Comparison of ENCODE assay signal across 34 cellular contexts in the genomic region with DNA sequence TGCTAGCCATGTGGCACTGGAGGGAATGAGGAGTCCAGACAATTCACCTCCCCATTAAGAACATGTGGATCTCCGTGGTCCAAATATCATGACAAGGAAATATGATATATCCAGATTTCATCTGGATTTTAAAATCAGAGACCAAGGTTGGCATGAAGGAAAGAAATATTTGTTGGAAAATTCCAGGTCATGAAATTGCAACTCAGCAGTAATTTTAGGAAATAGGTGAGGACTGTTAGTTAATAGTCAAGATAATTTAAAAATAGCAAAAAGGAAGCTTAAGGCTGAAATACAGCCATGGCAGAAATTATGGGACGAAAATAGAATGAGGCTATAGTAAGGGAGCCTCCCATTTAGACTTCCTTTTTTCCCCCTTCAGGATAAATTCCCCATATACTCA. TPM values are rescaled to one million over a fixed set of nuclear protein-coding genes. Genes with fewer than 3 reads are reported as not detected.
"Had no signal": no experiment of that assay in that cellular context is flagged by ENCODE, and none has a peak within 500 bp of the region (broad histone marks: within the 10 kb centered on the region; RNA-seq: fewer than 3 reads in every experiment).

No MANE protein-coding gene starts in this region.

- H3K4me3 ChIP-seq: colonic mucosa, esophagus squamous epithelium, gastrocnemius medialis, heart right ventricle, left lung, lower lobe of right lung, mucosa of descending colon had no signal

- FAIRE-seq: islet of Langerhans, keratinocyte had no signal

- H3K9me3 Mint-ChIP-seq: dendritic cell treated with granulocyte-macrophage colony-stimulating factor and Interleukin-4, amounts not matched to agents 40 ng/mL and 50 ng/mL, for 4 days; endodermal cell; mesothelial cell of epicardium had no signal

- H3K4me1 ChIP-seq: colonic mucosa, esophagus squamous epithelium, gastrocnemius medialis, heart right ventricle, left lung, lower lobe of right lung had no signal

- H3K36me3 Mint-ChIP-seq: mesothelial cell of epicardium, naive B cell had no signal

- ATAC-seq: effector memory CD8-positive, alpha-beta T cell; esophagus mucosa; gastrocnemius medialis; heart right ventricle; left cardiac atrium; left lung; left ventricle myocardium superior; lower lobe of right lung; mucosa of descending colon had no signal

- DNase-seq: colonic mucosa; cortex of kidney; effector CD8-positive, alpha-beta T cell; effector memory CD8-positive, alpha-beta T cell; endodermal cell; erythroblast; esophagus squamous epithelium; foreskin fibroblast; foreskin melanocyte; gastrocnemius medialis; glutamatergic neuron; head of caudate nucleus; heart right ventricle; hippocampal formation; left cardiac atrium; left lung; left ventricle myocardium superior; lower lobe of right lung; mesenchymal stem cell; mucosa of descending colon; naive B cell had no signal

- H3K4me3 Mint-ChIP-seq: dendritic cell treated with granulocyte-macrophage colony-stimulating factor and Interleukin-4, amounts not matched to agents 40 ng/mL and 50 ng/mL, for 4 days; effector memory CD8-positive, alpha-beta T cell; endodermal cell; mesothelial cell of epicardium; naive B cell had no signal

- H3K36me3 ChIP-seq: colonic mucosa, esophagus squamous epithelium, gastrocnemius medialis, heart right ventricle, left lung, lower lobe of right lung had no signal

- H3K27me3 Mint-ChIP-seq: dendritic cell treated with granulocyte-macrophage colony-stimulating factor and Interleukin-4, amounts not matched to agents 40 ng/mL and 50 ng/mL, for 4 days; effector memory CD8-positive, alpha-beta T cell; naive B cell had no signal

- H3K27ac ChIP-seq: colonic mucosa, epithelial cell of prostate, esophagus squamous epithelium, gastrocnemius medialis, heart right ventricle, left lung, lower lobe of right lung had no signal

- H3K27me3 ChIP-seq: colonic mucosa, esophagus squamous epithelium, gastrocnemius medialis, left lung had no signal

- H3K27ac Mint-ChIP-seq: dendritic cell treated with granulocyte-macrophage colony-stimulating factor and Interleukin-4, amounts not matched to agents 40 ng/mL and 50 ng/mL, for 4 days; effector memory CD8-positive, alpha-beta T cell; endodermal cell; mesothelial cell of epicardium; naive B cell had no signal

- H3K4me1 Mint-ChIP-seq: mesothelial cell of epicardium, naive B cell had no signal

- H3K9me3 ChIP-seq: colonic mucosa, esophagus squamous epithelium, gastrocnemius medialis, heart right ventricle, left lung, lower lobe of right lung, mucosa of descending colon had no signal

RNA-seq across cellular contexts. Expression of gene DEFB114, which starts 26.9 kb away (rescaled TPM):
- total RNA-seq: colonic mucosa, dermis microvascular lymphatic vessel endothelial cell, endodermal cell, esophagus mucosa, esophagus squamous epithelium, gastrocnemius medialis, glomerular endothelial cell, heart right ventricle, kidney epithelial cell, left cardiac atrium, left lung, left ventricle myocardium superior, lower leg skin, lower lobe of right lung, lung microvascular endothelial cell, mesenteric fat pad, mesothelial cell of epicardium, mucosa of descending colon, myocyte had no signal
- polyA plus RNA-seq: heart right ventricle, keratinocyte had no signal

RNA-seq across cellular contexts. Expression of gene DEFB113, which starts 32.4 kb away (rescaled TPM):
- total RNA-seq: colonic mucosa, dermis microvascular lymphatic vessel endothelial cell, endodermal cell, esophagus mucosa, esophagus squamous epithelium, gastrocnemius medialis, glomerular endothelial cell, heart right ventricle, kidney epithelial cell, left cardiac atrium, left lung, left ventricle myocardium superior, lower leg skin, lower lobe of right lung, lung microvascular endothelial cell, mesenteric fat pad, mesothelial cell of epicardium, mucosa of descending colon, myocyte had no signal
- polyA plus RNA-seq: heart right ventricle, keratinocyte had no signal
